ENCODE assay signal across 2 cellular contexts in genomic region chr19:35212241-35212640, GRCh38.
TF ChIP-seq lines count a peak whose summit lies in the region.

No MANE protein-coding gene starts in this region.

TF ChIP-seq in GM12878, 131 proteins besides CTCF, POLR2A, EP300 and RAD21:
- TF ChIP-seq FOXK2 (IDR thresholded peaks at IDR 0.05) (no peak), NR2F1 (conservative IDR thresholded peaks at IDR 0.05) (no peak), BHLHE40 (IDR thresholded peaks at IDR 0.05; ENCODE audit: borderline replicate concordance in 1 of 2, low read depth in 2 of 2, low read length in 1 of 2) (no peak), BRCA1 (IDR thresholded peaks at IDR 0.05; ENCODE audit: low read depth, low read length) (no peak), STAT3 (IDR thresholded peaks at IDR 0.05; ENCODE audit: low read depth, low read length) (no peak), TCF7 (IDR thresholded peaks at IDR 0.05; ENCODE audit: borderline replicate concordance) (no peak), NR2C1 (IDR thresholded peaks at IDR 0.05) (no peak), ZNF207 (IDR thresholded peaks at IDR 0.05; ENCODE audit: borderline replicate concordance) (no peak), SMAD1 (IDR thresholded peaks at IDR 0.05; ENCODE audit: low read depth, partially characterized antibody) (no peak), CHD2 (IDR thresholded peaks at IDR 0.05; ENCODE audit: borderline replicate concordance, low read depth, low read length) (no peak), DPF2 (IDR thresholded peaks at IDR 0.05) (no peak), MEF2B (IDR thresholded peaks at IDR 0.05; ENCODE audit: partially characterized antibody, poor library complexity, severe bottlenecking) (no peak)
- TF ChIP-seq, protein P1, sequence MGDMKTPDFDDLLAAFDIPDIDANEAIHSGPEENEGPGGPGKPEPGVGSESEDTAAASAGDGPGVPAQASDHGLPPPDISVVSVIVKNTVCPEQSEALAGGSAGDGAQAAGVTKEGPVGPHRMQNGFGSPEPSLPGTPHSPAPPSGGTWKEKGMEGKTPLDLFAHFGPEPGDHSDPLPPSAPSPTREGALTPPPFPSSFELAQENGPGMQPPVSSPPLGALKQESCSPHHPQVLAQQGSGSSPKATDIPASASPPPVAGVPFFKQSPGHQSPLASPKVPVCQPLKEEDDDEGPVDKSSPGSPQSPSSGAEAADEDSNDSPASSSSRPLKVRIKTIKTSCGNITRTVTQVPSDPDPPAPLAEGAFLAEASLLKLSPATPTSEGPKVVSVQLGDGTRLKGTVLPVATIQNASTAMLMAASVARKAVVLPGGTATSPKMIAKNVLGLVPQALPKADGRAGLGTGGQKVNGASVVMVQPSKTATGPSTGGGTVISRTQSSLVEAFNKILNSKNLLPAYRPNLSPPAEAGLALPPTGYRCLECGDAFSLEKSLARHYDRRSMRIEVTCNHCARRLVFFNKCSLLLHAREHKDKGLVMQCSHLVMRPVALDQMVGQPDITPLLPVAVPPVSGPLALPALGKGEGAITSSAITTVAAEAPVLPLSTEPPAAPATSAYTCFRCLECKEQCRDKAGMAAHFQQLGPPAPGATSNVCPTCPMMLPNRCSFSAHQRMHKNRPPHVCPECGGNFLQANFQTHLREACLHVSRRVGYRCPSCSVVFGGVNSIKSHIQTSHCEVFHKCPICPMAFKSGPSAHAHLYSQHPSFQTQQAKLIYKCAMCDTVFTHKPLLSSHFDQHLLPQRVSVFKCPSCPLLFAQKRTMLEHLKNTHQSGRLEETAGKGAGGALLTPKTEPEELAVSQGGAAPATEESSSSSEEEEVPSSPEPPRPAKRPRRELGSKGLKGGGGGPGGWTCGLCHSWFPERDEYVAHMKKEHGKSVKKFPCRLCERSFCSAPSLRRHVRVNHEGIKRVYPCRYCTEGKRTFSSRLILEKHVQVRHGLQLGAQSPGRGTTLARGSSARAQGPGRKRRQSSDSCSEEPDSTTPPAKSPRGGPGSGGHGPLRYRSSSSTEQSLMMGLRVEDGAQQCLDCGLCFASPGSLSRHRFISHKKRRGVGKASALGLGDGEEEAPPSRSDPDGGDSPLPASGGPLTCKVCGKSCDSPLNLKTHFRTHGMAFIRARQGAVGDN (IDR thresholded peaks at IDR 0.05): no peak

TF ChIP-seq in SK-N-SH, 30 proteins besides CTCF, POLR2A, EP300 and RAD21:
- TF ChIP-seq GATA2 (CRISPR knock-in tag; IDR thresholded peaks at IDR 0.05) (no peak), TEAD4 (IDR thresholded peaks at IDR 0.05; ENCODE audit: borderline replicate concordance, insufficient read depth) (no peak), RFX5 (IDR thresholded peaks at IDR 0.05; ENCODE audit: low read length) (no peak), MAX (IDR thresholded peaks at IDR 0.05; ENCODE audit: low read depth) (no peak), RCOR1 (IDR thresholded peaks at IDR 0.05; ENCODE audit: low read length) (no peak), SMC3 (IDR thresholded peaks at IDR 0.05; ENCODE audit: low read depth, low read length) (no peak), TAF1 (IDR thresholded peaks at IDR 0.05; ENCODE audit: borderline replicate concordance, low read depth, low read length) (no peak), CHD2 (IDR thresholded peaks at IDR 0.05; ENCODE audit: low read length, partially characterized antibody) (no peak), NRF1 (IDR thresholded peaks at IDR 0.05; ENCODE audit: low read depth, low read length) (no peak), YY1 (IDR thresholded peaks at IDR 0.05; ENCODE audit: low read depth) (no peak), RXRA (IDR thresholded peaks at IDR 0.05; ENCODE audit: borderline replicate concordance, low read depth) (no peak), FOXJ3 (CRISPR knock-in tag; IDR thresholded peaks at IDR 0.05) (no peak), NFIC (IDR thresholded peaks at IDR 0.05; ENCODE audit: borderline replicate concordance) (no peak), EZH2phosphoT487 (IDR thresholded peaks at IDR 0.05; ENCODE audit: borderline replicate concordance, low read depth) (no peak)
- TF ChIP-seq, protein P2, sequence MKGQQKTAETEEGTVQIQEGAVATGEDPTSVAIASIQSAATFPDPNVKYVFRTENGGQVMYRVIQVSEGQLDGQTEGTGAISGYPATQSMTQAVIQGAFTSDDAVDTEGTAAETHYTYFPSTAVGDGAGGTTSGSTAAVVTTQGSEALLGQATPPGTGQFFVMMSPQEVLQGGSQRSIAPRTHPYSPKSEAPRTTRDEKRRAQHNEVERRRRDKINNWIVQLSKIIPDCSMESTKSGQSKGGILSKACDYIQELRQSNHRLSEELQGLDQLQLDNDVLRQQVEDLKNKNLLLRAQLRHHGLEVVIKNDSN (IDR thresholded peaks at IDR 0.05; ENCODE audit: borderline replicate concordance, low read depth): no peak
- TF ChIP-seq, protein P3, sequence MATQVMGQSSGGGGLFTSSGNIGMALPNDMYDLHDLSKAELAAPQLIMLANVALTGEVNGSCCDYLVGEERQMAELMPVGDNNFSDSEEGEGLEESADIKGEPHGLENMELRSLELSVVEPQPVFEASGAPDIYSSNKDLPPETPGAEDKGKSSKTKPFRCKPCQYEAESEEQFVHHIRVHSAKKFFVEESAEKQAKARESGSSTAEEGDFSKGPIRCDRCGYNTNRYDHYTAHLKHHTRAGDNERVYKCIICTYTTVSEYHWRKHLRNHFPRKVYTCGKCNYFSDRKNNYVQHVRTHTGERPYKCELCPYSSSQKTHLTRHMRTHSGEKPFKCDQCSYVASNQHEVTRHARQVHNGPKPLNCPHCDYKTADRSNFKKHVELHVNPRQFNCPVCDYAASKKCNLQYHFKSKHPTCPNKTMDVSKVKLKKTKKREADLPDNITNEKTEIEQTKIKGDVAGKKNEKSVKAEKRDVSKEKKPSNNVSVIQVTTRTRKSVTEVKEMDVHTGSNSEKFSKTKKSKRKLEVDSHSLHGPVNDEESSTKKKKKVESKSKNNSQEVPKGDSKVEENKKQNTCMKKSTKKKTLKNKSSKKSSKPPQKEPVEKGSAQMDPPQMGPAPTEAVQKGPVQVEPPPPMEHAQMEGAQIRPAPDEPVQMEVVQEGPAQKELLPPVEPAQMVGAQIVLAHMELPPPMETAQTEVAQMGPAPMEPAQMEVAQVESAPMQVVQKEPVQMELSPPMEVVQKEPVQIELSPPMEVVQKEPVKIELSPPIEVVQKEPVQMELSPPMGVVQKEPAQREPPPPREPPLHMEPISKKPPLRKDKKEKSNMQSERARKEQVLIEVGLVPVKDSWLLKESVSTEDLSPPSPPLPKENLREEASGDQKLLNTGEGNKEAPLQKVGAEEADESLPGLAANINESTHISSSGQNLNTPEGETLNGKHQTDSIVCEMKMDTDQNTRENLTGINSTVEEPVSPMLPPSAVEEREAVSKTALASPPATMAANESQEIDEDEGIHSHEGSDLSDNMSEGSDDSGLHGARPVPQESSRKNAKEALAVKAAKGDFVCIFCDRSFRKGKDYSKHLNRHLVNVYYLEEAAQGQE (IDR thresholded peaks at IDR 0.05; ENCODE audit: low read depth, low read length): no peak
- TF ChIP-seq, protein P4, sequence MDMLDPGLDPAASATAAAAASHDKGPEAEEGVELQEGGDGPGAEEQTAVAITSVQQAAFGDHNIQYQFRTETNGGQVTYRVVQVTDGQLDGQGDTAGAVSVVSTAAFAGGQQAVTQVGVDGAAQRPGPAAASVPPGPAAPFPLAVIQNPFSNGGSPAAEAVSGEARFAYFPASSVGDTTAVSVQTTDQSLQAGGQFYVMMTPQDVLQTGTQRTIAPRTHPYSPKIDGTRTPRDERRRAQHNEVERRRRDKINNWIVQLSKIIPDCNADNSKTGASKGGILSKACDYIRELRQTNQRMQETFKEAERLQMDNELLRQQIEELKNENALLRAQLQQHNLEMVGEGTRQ (IDR thresholded peaks at IDR 0.05; ENCODE audit: borderline replicate concordance, low read depth, low read length): no peak
